In the genomic region with DNA sequence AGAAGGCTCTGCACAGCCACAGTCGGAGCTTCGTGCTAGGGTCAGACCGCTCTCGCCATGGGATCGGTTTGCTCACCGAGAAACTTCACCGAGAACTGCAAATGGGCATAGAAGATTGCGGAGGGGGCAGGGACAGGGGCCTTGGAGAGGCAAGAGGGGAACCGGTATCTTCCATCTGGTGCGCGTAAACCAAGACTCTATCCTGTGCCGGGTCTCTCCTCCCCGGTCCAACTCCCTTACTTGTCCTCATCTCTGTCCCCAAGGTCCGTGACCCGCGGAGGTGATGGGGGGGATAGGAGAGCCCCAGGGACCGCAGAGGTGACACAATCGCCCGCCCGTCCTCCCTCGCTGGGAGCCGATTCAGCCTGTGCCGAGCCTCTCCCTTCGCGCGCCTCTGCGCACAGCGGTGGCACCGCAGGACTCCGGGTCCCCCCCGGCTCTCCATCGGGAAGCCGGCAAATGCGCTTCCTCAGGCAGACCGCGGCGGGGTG, we compare ENCODE assay signal across 8 cellular contexts. TPM values are rescaled to one million over a fixed set of nuclear protein-coding genes. Genes with fewer than 3 reads are reported as not detected.
DNase-seq lines count a peak whose midpoint lies in the region; ATAC-seq and TF ChIP-seq lines count a peak whose summit lies in the region.

No MANE protein-coding gene starts in this region.

- no peak for TF ChIP-seq CTCF in epithelial cell of esophagus (IDR thresholded peaks at IDR 0.05; ENCODE audit: insufficient read depth, low read depth, low read length, missing control alignments)

- H3K9me3 ChIP-seq in SJCRH30 (replicated peaks): no peaks in the 10 kb centered on the region

- no peak overlapping the region for H3K27ac ChIP-seq in SJCRH30

- H3K4me1 ChIP-seq in SJCRH30: peaks cover 16% of the 10 kb centered on the region

- no peaks in the 10 kb centered on the region for H3K27me3 ChIP-seq in SJCRH30

- H3K4me3 ChIP-seq in SJCRH30: peak overlapping the region; percentile 90
- H3K4me3 ChIP-seq in epithelial cell of esophagus (ENCODE audit: low read length): peak overlapping the region; percentile 71

- no peak for ATAC-seq in HG02571 (IDR thresholded peaks at IDR 0.05; ENCODE audit: unreplicated experiment)
- no peak for ATAC-seq in GM18505 (IDR thresholded peaks at IDR 0.05; ENCODE audit: unreplicated experiment)

- H3K36me3 ChIP-seq in SJCRH30: peaks cover 5% of the 10 kb centered on the region; the same call in 1 of the 2 replicates

- no peak for TF ChIP-seq POLR2A in GM18505 (IDR thresholded peaks at IDR 0.05; ENCODE audit: borderline replicate concordance, extremely low read depth, insufficient read depth, insufficient read length)

- DNase-seq in NCI-H748 (lab: John Stamatoyannopoulos, UW; ENCODE audit: unreplicated experiment) (peak; percentile 40), NCI-H748 treated with DMSO at 0.1 percent for 48 hours (lab: John Stamatoyannopoulos, UW) (no peak), SJCRH30 (peak; percentile 57 to 72), epithelial cell of esophagus (ENCODE audit: low read depth) (no peak), myocyte (ENCODE audit: low read depth) (peak; percentile 53), hepatic stellate cell (ENCODE audit: low spot score) (no peak)

RNA-seq across cellular contexts. Expression of a gene that starts 1.0 kb away (rescaled TPM):
- total RNA-seq in SJCRH30 (2014; rRNA removed; shearing (Covaris generic)): 78.1 and 86.0 TPM in 2 replicates
- 33.6 and 45.0 TPM in 2 replicates for total RNA-seq in myocyte
- 23.2 TPM for polyA plus RNA-seq in myocyte (2012)

Comparison
In these comparisons a context has a peak if more than half of its experiments do, and no peak if none do; other contexts are left out.
1. DNase-seq: peak in NCI-H748 (single experiment), SJCRH30 (2 of 2) and myocyte (single experiment); none in NCI-H748 treated with DMSO at 0.1 percent for 48 hours (single experiment), epithelial cell of esophagus (single experiment) and hepatic stellate cell (single experiment).